Comparison of ENCODE assay signal across 8 cellular contexts in genomic region chr2:44952143-44952805, GRCh38. TPM values are rescaled to one million over a fixed set of nuclear protein-coding genes. Genes with fewer than 3 reads are reported as not detected.
A peak's percentile ranks its signal among the peaks of the same experiment; 100 is the strongest.
DNase-seq lines count a peak whose midpoint lies in the region; ATAC-seq and TF ChIP-seq lines count a peak whose summit lies in the region.

No MANE protein-coding gene starts in this region.

- in situ Hi-C loops in Panc1 (cut with HindIII; ENCODE audit: low pct_unique_long_range_greater_than_20kb, low sequenced_read_pairs), result no loop called here

- H3K9me2 ChIP-seq in SK-N-SH, result no peaks in the 10 kb centered on the region

- intact Hi-C loops in Panc1 (cut with micrococcal nuclease; ENCODE audit: unreplicated experiment), result loop anchor here (2.0 to 10.0 kb wide), 3 partner anchors 473 to 907 kb away; no protein-coding TSS in a partner anchor
- intact Hi-C loops in dorsolateral prefrontal cortex (cut with DNase I), result loop anchor here (10.0 kb wide), 3 partner anchors 557 to 1077 kb away; no protein-coding TSS in a partner anchor
- intact Hi-C loops in testis (cut with DNase I; ENCODE audit: low total_unique reads), result no loop called here

- H3K27ac ChIP-seq in SK-N-SH (ENCODE audit: low read depth in 2 of 2, low read length in 1 of 2), result no peak overlapping the region
- no peak overlapping the region for H3K27ac ChIP-seq in Panc1 (ENCODE audit: low read length)
- H3K27ac ChIP-seq in dorsolateral prefrontal cortex, result no peak overlapping the region
- H3K27ac ChIP-seq in testis, result no peak overlapping the region

- H3K4me3 ChIP-seq in SK-N-SH (ENCODE audit: low read depth in 2 of 2, low read length in 1 of 2) (no peak overlapping the region), Panc1 (ENCODE audit: low read depth in 2 of 2, low read length in 2 of 2) (peak overlapping the region; percentile 37 to 38), dorsolateral prefrontal cortex (peak overlapping the region in 58 of 59 donors; percentile 2 to 68 (median 43)), testis (peak overlapping the region in 1 of 2 donors; percentile 44)

- 82% methylated on average over 57 of the region's 59 CpGs for WGBS in SK-N-SH (ENCODE audit: low lambda C conversion rate)
- WGBS in testis, 2 donors, result 0 to 1% methylated on average over 7 to 57 of the region's 59 CpGs

- H4K20me1 ChIP-seq in SK-N-SH (ENCODE audit: insufficient read depth), result no peaks in the 10 kb centered on the region

- TF ChIP-seq CTCF in SK-N-SH (IDR thresholded peaks at IDR 0.05) (peak; percentile 34), Panc1 (IDR thresholded peaks at IDR 0.05) (peak; percentile 97), dorsolateral prefrontal cortex (IDR thresholded peaks at IDR 0.05 in 54 of 56, conservative IDR thresholded peaks at IDR 0.05 in 2 of 56; ENCODE audit: low read depth in 1 of 56, partially characterized antibody in 56 of 56) (peak; percentile 16 to 78 (median 60)), testis (IDR thresholded peaks at IDR 0.05) (peak; percentile 19 to 81 (median 40))

- TF ChIP-seq POLR2A in testis (IDR thresholded peaks at IDR 0.05), result no peak

- H3K36me3 ChIP-seq in SK-N-SH (replicated peaks in 1 of 2; ENCODE audit: control insufficient read depth in 1 of 2, insufficient read depth in 2 of 2, low read length in 1 of 2) (peaks cover 0 to 2% of the 10 kb centered on the region in 2 experiments), Panc1 (ENCODE audit: control insufficient read depth, insufficient read depth, low read length) (no peaks in the 10 kb centered on the region), testis (ENCODE audit: low read depth, missing control alignments) (no peaks in the 10 kb centered on the region)

- TF ChIP-seq RAD21 in SK-N-SH (IDR thresholded peaks at IDR 0.05; ENCODE audit: low read length), result no peak

- H3K27me3 ChIP-seq in SK-N-SH (ENCODE audit: insufficient read depth), result no peaks in the 10 kb centered on the region
- H3K27me3 ChIP-seq in Panc1 (ENCODE audit: control insufficient read depth, insufficient read depth, low read length), result no peaks in the 10 kb centered on the region; the same call in 1 of the 2 replicates
- peaks cover 0 to 97% (median 67%) of the 10 kb centered on the region in 45 donors for H3K27me3 ChIP-seq in dorsolateral prefrontal cortex
- no peaks in the 10 kb centered on the region for H3K27me3 ChIP-seq in testis

- DNase-seq in SK-N-SH (peak; percentile 76), Panc1 (ENCODE audit: low read depth, low spot score) (no peak), dorsolateral prefrontal cortex (peak in 2 of 10 donors; percentile 22 to 69), medulla oblongata (ENCODE audit: extremely low spot score) (peak; percentile 60), testis (peak; percentile 64), NCI-H69 (lab: John Stamatoyannopoulos, UW) (no peak)

- POLR2A ChIA-PET in SK-N-SH (lab: Yijun Ruan, JAX) (no interaction called here), Panc1 (lab: Charles Lee) (no interaction called here)

- no peak overlapping the region for H3K9ac ChIP-seq in SK-N-SH

- no peaks in the 10 kb centered on the region for H3K9me3 ChIP-seq in SK-N-SH
- H3K9me3 ChIP-seq in Panc1 (ENCODE audit: control insufficient read depth, insufficient read depth, low read depth, low read length), result no peaks in the 10 kb centered on the region
- H3K9me3 ChIP-seq in testis, result no peaks in the 10 kb centered on the region

- CTCF ChIA-PET in SK-N-SH (lab: Yijun Ruan, JAX), result interaction anchor here (1.4 to 20.5 kb wide), 7 partner anchors 9 to 908 kb away, joined by 4 to 581 read pairs (median 48); no protein-coding TSS in a partner anchor
- CTCF ChIA-PET in Panc1 (lab: Charles Lee), result interaction anchor here (0.6 kb wide), 1 partner anchor 13 kb away, joined by 10 read pairs; no protein-coding TSS in a partner anchor

- H3F3A ChIP-seq in SK-N-SH (replicated peaks; ENCODE audit: insufficient read depth), result no peaks in the 10 kb centered on the region

- ATAC-seq in SK-N-SH treated with all-trans-retinoic acid at 6 μM for 48 hours (no peak), HG03103 (IDR thresholded peaks at IDR 0.05; ENCODE audit: low read depth, unreplicated experiment) (peak; percentile 43), Panc1 (peak; percentile 89)

- no TSS peak for BruUV-seq in Panc1 (replicated peaks; lab: Mats Ljungman, UMichigan)

- H2AFZ ChIP-seq in SK-N-SH (ENCODE audit: low read depth), result no peak overlapping the region

- H3K4me2 ChIP-seq in SK-N-SH, result no peak overlapping the region

- H3K4me1 ChIP-seq in SK-N-SH (ENCODE audit: control insufficient read depth in 1 of 2, insufficient read depth in 2 of 2, low read depth in 1 of 2, low read length in 1 of 2), result peaks cover 0 to 28% of the 10 kb centered on the region in 2 experiments; a peak in 1 of 4 replicates
- 0 out of 2 replicates have a peak, but pooled peaks cover 4% of the 10 kb centered on the region for H3K4me1 ChIP-seq in Panc1 (ENCODE audit: control insufficient read depth, insufficient read depth, low read length)
- H3K4me1 ChIP-seq in testis, result peaks cover 13% of the 10 kb centered on the region

- no peaks in the 10 kb centered on the region for H3K79me2 ChIP-seq in SK-N-SH (ENCODE audit: insufficient read depth)

- no peak for TF ChIP-seq EP300 in SK-N-SH (IDR thresholded peaks at IDR 0.05; ENCODE audit: borderline replicate concordance in 1 of 2, low read depth in 1 of 2, low read length in 1 of 2)

TF ChIP-seq in SK-N-SH, 30 proteins besides CTCF, POLR2A, EP300 and RAD21 (continues in another document):
- no peak for TF ChIP-seq FOSL2 (IDR thresholded peaks at IDR 0.05; ENCODE audit: borderline replicate concordance, low read depth)
- TF ChIP-seq JUND (IDR thresholded peaks at IDR 0.05), result no peak
- TF ChIP-seq, protein P1, sequence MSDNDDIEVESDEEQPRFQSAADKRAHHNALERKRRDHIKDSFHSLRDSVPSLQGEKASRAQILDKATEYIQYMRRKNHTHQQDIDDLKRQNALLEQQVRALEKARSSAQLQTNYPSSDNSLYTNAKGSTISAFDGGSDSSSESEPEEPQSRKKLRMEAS (IDR thresholded peaks at IDR 0.05; ENCODE audit: low read depth), result no peak
- TF ChIP-seq CHD2 (IDR thresholded peaks at IDR 0.05; ENCODE audit: low read length, partially characterized antibody), result no peak
- no peak for TF ChIP-seq GATA2 (CRISPR knock-in tag; IDR thresholded peaks at IDR 0.05)
- TF ChIP-seq TEAD4 (IDR thresholded peaks at IDR 0.05; ENCODE audit: borderline replicate concordance, insufficient read depth), result no peak
- TF ChIP-seq MEF2A (IDR thresholded peaks at IDR 0.05; ENCODE audit: borderline replicate concordance, low read depth), result no peak
- TF ChIP-seq GABPA (IDR thresholded peaks at IDR 0.05; ENCODE audit: low read depth), result no peak
- no peak for TF ChIP-seq TAF1 (IDR thresholded peaks at IDR 0.05; ENCODE audit: borderline replicate concordance, low read depth, low read length)
- no peak for TF ChIP-seq SMC3 (IDR thresholded peaks at IDR 0.05; ENCODE audit: low read depth, low read length)
- TF ChIP-seq NRF1 (IDR thresholded peaks at IDR 0.05; ENCODE audit: low read depth, low read length), result no peak
- no peak for TF ChIP-seq ELF1 (IDR thresholded peaks at IDR 0.05)
- TF ChIP-seq MXI1 (IDR thresholded peaks at IDR 0.05; ENCODE audit: low read depth, low read length), result no peak
- no peak for TF ChIP-seq YY1 (IDR thresholded peaks at IDR 0.05; ENCODE audit: low read depth)
- TF ChIP-seq NFIC (IDR thresholded peaks at IDR 0.05; ENCODE audit: borderline replicate concordance), result no peak

TF ChIP-seq in SK-N-SH treated with all-trans-retinoic acid at 6 μM for 48 hours, 23 proteins besides CTCF, POLR2A, EP300 and RAD21 (continues in another document):
- TF ChIP-seq ZNF565 (CRISPR knock-in tag; conservative IDR thresholded peaks at IDR 0.05; ENCODE audit: low read depth), result no peak
- TF ChIP-seq OSR1 (CRISPR knock-in tag; IDR thresholded peaks at IDR 0.05), result no peak
- TF ChIP-seq ZFP3 (CRISPR knock-in tag; IDR thresholded peaks at IDR 0.05), result no peak
- TF ChIP-seq TCF4 (CRISPR knock-in tag; IDR thresholded peaks at IDR 0.05; ENCODE audit: borderline replicate concordance), result no peak
- TF ChIP-seq PATZ1 (CRISPR knock-in tag; IDR thresholded peaks at IDR 0.05; ENCODE audit: borderline replicate concordance), result no peak

RNA-seq across cellular contexts. Expression of gene SIX3, which starts 10.8 kb away (rescaled TPM):
- polyA plus RNA-seq in SK-N-SH (2012; rRNA removed) (0.58 and 0.67 TPM in 2 replicates), testis (ENCODE audit: insufficient read depth, low read depth, low replicate concordance) (0.20 TPM)
- 0.98 and 2.1 TPM in 2 replicates for polyA plus RNA-seq in SK-N-SH (2012; cell fraction: cytosol; rRNA removed)
- 0.77 and 1.7 TPM in 2 replicates for polyA plus RNA-seq in SK-N-SH (2012; cell fraction: nucleus; rRNA removed)
- total RNA-seq in Panc1 (2021; ENCODE audit: unreplicated experiment) (0.21 TPM), dorsolateral prefrontal cortex (1 to 10 TPM in 6 of 120 experiments, under 1 TPM in 75, not detected in 39; 0.11 to 1.5 (median 0.41) TPM), testis (under 1 TPM; 0.19 to 0.47 TPM)
- polyA plus RNA-seq in Panc1 (2012; ENCODE audit: insufficient read length), result 0.11 TPM

RNA-seq across cellular contexts. Expression of gene SIX2, which starts 57.0 kb away (rescaled TPM):
- polyA plus RNA-seq in SK-N-SH (2012; rRNA removed) (0.45 and 0.76 TPM in 2 replicates), testis (ENCODE audit: insufficient read depth, low read depth, low replicate concordance) (1.1 TPM)
- 0.44 and 0.45 TPM in 2 replicates for polyA plus RNA-seq in SK-N-SH (2012; cell fraction: cytosol; rRNA removed)
- 0.24 and 0.27 TPM in 2 replicates for polyA plus RNA-seq in SK-N-SH (2012; cell fraction: nucleus; rRNA removed)
- total RNA-seq in Panc1 (2021; ENCODE audit: unreplicated experiment) (0.51 TPM), dorsolateral prefrontal cortex (1 to 10 TPM in 7 of 120 experiments, under 1 TPM in 44, not detected in 69; 0.17 to 2.8 (median 0.40) TPM), testis (1 to 10 TPM; 1.1 to 3.2 TPM)
- polyA plus RNA-seq in Panc1 (2012; ENCODE audit: insufficient read length), result 0.58 TPM

Comparison
In these comparisons a context has a peak if more than half of its experiments do, and no peak if none do; other contexts are left out.
1. DNase-seq: peak in SK-N-SH (single experiment), medulla oblongata (single experiment) and testis (single experiment); none in Panc1 (single experiment) and NCI-H69 (single experiment).
2. H3K4me3 ChIP-seq: peak in Panc1 (2 of 2) and dorsolateral prefrontal cortex (58 of 59); none in SK-N-SH (0 of 2).
3. CTCF ChIP-seq: peak in every context shown above with its lines; median percentile 97 in Panc1; 60 in dorsolateral prefrontal cortex; 40 in testis; 34 in SK-N-SH.